10 cellular contexts compared by ENCODE assay signal in the genomic region with DNA sequence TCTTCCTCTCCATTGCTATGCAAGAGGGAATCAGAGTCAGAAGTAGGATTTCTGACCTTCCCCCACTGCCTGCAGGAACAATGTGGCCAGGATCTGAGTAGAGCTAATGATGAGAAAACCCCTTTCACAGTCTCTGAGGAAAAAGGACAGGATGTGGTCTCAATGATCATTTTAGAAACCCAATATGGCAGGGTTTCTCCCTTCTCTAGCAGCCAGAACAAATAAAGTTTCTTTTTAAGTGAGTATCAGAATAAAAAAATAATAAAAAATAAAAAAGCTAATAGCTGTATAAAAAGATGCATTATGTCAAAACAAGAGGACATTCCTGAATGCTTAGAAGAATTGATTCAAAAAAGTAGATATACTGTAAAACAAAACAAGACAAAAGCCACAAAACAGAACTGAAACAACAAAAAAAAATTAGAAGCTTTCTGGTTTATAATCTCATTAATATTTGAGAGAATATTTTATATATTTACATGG.
A peak's percentile ranks its signal among the peaks of the same experiment; 100 is the strongest.
DNase-seq lines count a peak whose midpoint lies in the region; ATAC-seq and TF ChIP-seq lines count a peak whose summit lies in the region.
"Had no signal": no experiment of that assay in that cellular context is flagged by ENCODE, and none has a peak within 500 bp of the region (broad histone marks: within the 10 kb centered on the region; RNA-seq: fewer than 3 reads in every experiment).

No MANE protein-coding gene starts in this region.

- no peak overlapping the region for H2AFZ ChIP-seq in KMS-11 (ENCODE audit: low read depth)

- intact Hi-C loops in Caco-2 (cut with micrococcal nuclease; ENCODE audit: unreplicated experiment), result no loop called here

- no peaks in the 10 kb centered on the region for H3K79me2 ChIP-seq in KMS-11 (ENCODE audit: insufficient read depth, low read depth)

- H3K4me2 ChIP-seq in KMS-11, result peak overlapping the region; percentile 21; the same call in 1 of the 2 replicates

- POLR2A ChIA-PET in Caco-2 (lab: Charles Lee), result no interaction called here

- no peak overlapping the region for H3K9ac ChIP-seq in KMS-11

- peaks cover 4% of the 10 kb centered on the region for H3K9me3 Mint-ChIP-seq in activated naive CD4-positive, alpha-beta T cell treated with anti-CD3 and anti-CD28 coated beads, Interleukin-2, amount 50 U/mL, for 24 hours
- H3K9me3 Mint-ChIP-seq in stimulated activated naive B cell treated with anti-CD40 and anti-IgM and Interleukin-4, amounts not matched to agents 10 μg/mL and 1 μg/mL and 100 μg/mL, for 72 hours, result peaks cover under 1 to 2% of the 10 kb centered on the region in 2 donors
- no peaks in the 10 kb centered on the region for H3K9me3 Mint-ChIP-seq in Caco-2 (ENCODE audit: unreplicated experiment)
- peaks cover under 1% of the 10 kb centered on the region for H3K9me3 Mint-ChIP-seq in stimulated activated effector memory CD8-positive, alpha-beta T cell treated with anti-CD3 and anti-CD28 coated beads, Interleukin-12 subunit alpha, Interleukin-12 subunit beta, amount 100 ng/mL, for 72 hours

- H3K4me3 ChIP-seq in KMS-11 (IDR thresholded peaks at IDR 0.05; ENCODE audit: insufficient read depth, low read depth, low read length), result no peak overlapping the region
- no peak overlapping the region for H3K4me3 ChIP-seq in Caco-2 (ENCODE audit: low read depth, low read length)

- H3K4me1 Mint-ChIP-seq in activated naive CD4-positive, alpha-beta T cell treated with anti-CD3 and anti-CD28 coated beads, Interleukin-2, amount 50 U/mL, for 24 hours, result no peaks in the 10 kb centered on the region
- H3K4me1 Mint-ChIP-seq in stimulated activated naive B cell treated with anti-CD40 and anti-IgM and Interleukin-4, amounts not matched to agents 10 μg/mL and 1 μg/mL and 100 μg/mL, for 72 hours, result peaks cover 11 to 42% of the 10 kb centered on the region in 2 donors
- H3K4me1 Mint-ChIP-seq in Caco-2 (ENCODE audit: low read depth, unreplicated experiment), result no peaks in the 10 kb centered on the region
- no peaks in the 10 kb centered on the region for H3K4me1 Mint-ChIP-seq in stimulated activated effector memory CD8-positive, alpha-beta T cell treated with anti-CD3 and anti-CD28 coated beads, Interleukin-12 subunit alpha, Interleukin-12 subunit beta, amount 100 ng/mL, for 72 hours

- no peak overlapping the region for H3K4me3 Mint-ChIP-seq in activated naive CD4-positive, alpha-beta T cell treated with anti-CD3 and anti-CD28 coated beads, Interleukin-2, amount 50 U/mL, for 24 hours
- H3K4me3 Mint-ChIP-seq in stimulated activated naive B cell treated with anti-CD40 and anti-IgM and Interleukin-4, amounts not matched to agents 10 μg/mL and 1 μg/mL and 100 μg/mL, for 72 hours, result peak overlapping the region in 1 of 2 donors; percentile 35
- no peak overlapping the region for H3K4me3 Mint-ChIP-seq in Caco-2 (ENCODE audit: unreplicated experiment)
- H3K4me3 Mint-ChIP-seq in stimulated activated effector memory CD8-positive, alpha-beta T cell treated with anti-CD3 and anti-CD28 coated beads, Interleukin-12 subunit alpha, Interleukin-12 subunit beta, amount 100 ng/mL, for 72 hours, result no peak overlapping the region

- H3K27ac Mint-ChIP-seq in activated naive CD4-positive, alpha-beta T cell treated with anti-CD3 and anti-CD28 coated beads, Interleukin-2, amount 50 U/mL, for 24 hours, result peak overlapping the region; percentile 14
- H3K27ac Mint-ChIP-seq in stimulated activated naive B cell treated with anti-CD40 and anti-IgM and Interleukin-4, amounts not matched to agents 10 μg/mL and 1 μg/mL and 100 μg/mL, for 72 hours, result no peak overlapping the region
- H3K27ac Mint-ChIP-seq in Caco-2 (ENCODE audit: unreplicated experiment), result no peak overlapping the region
- no peak overlapping the region for H3K27ac Mint-ChIP-seq in stimulated activated effector memory CD8-positive, alpha-beta T cell treated with anti-CD3 and anti-CD28 coated beads, Interleukin-12 subunit alpha, Interleukin-12 subunit beta, amount 100 ng/mL, for 72 hours

- no peak for DNase-seq in activated naive CD4-positive, alpha-beta T cell (lab: John Stamatoyannopoulos, UW)
- peak; percentile 4 for DNase-seq in stimulated activated naive B cell treated with anti-CD40 and anti-IgM and Interleukin-4, amounts not matched to agents 10 μg/mL and 1 μg/mL and 100 μg/mL, for 72 hours
- DNase-seq in GDM1 (lab: John Stamatoyannopoulos, UW) (no peak), Caco-2 (no peak)
- DNase-seq in stimulated activated effector memory CD8-positive, alpha-beta T cell treated with anti-CD3 and anti-CD28 coated beads, Interleukin-12 subunit alpha, Interleukin-12 subunit beta, amount 100 ng/mL, for 72 hours (ENCODE audit: low spot score in 2 of 2), result no peak
- DNase-seq: NCI-H1417 had no signal

- H3K27ac ChIP-seq in KMS-11, result no peak overlapping the region
- H3K27ac ChIP-seq: 22Rv1 had no signal

- H3K4me1 ChIP-seq in KMS-11 (ENCODE audit: low read depth, poor library complexity, severe bottlenecking) (peaks cover 11% of the 10 kb centered on the region), Caco-2 (no peaks in the 10 kb centered on the region)

- ATAC-seq in HG02798 (IDR thresholded peaks at IDR 0.05; ENCODE audit: poor library complexity, unreplicated experiment), result peak; percentile 95
- ATAC-seq in stimulated activated naive B cell treated with anti-CD40 and anti-IgM and Interleukin-4, amounts not matched to agents 10 μg/mL and 1 μg/mL and 100 μg/mL, for 72 hours (replicated peaks), result peak; percentile 83 to 96
- no peak for ATAC-seq in stimulated activated effector memory CD8-positive, alpha-beta T cell treated with anti-CD3 and anti-CD28 coated beads, Interleukin-12 subunit alpha, Interleukin-12 subunit beta, amount 100 ng/mL, for 72 hours

- BruUV-seq in Caco-2 (replicated peaks; lab: Mats Ljungman, UMichigan), result no TSS peak

- no peaks in the 10 kb centered on the region for H3K27me3 Mint-ChIP-seq in activated naive CD4-positive, alpha-beta T cell treated with anti-CD3 and anti-CD28 coated beads, Interleukin-2, amount 50 U/mL, for 24 hours
- no peaks in the 10 kb centered on the region for H3K27me3 Mint-ChIP-seq in stimulated activated naive B cell treated with anti-CD40 and anti-IgM and Interleukin-4, amounts not matched to agents 10 μg/mL and 1 μg/mL and 100 μg/mL, for 72 hours
- H3K27me3 Mint-ChIP-seq in Caco-2 (ENCODE audit: insufficient read depth, unreplicated experiment), result peaks cover 5% of the 10 kb centered on the region

- H3K36me3 ChIP-seq in KMS-11 (ENCODE audit: insufficient read depth), result no peaks in the 10 kb centered on the region
- no peaks in the 10 kb centered on the region for H3K36me3 ChIP-seq in Caco-2 (ENCODE audit: control insufficient read depth, insufficient read depth, low read length)

- no peaks in the 10 kb centered on the region for H4K20me1 ChIP-seq in KMS-11 (ENCODE audit: insufficient read depth)

- CTCF ChIA-PET in Caco-2 (lab: Charles Lee), result no interaction called here

- TF ChIP-seq CTCF in KMS-11 (conservative IDR thresholded peaks at IDR 0.05; ENCODE audit: low read depth, low read length) (no peak), Caco-2 (IDR thresholded peaks at IDR 0.05; ENCODE audit: insufficient read depth in 1 of 2, low read depth in 1 of 2, low read length in 1 of 2, severe bottlenecking in 1 of 2, unreplicated experiment in 1 of 2) (no peak)

- H3K9me3 ChIP-seq in Caco-2, result no peaks in the 10 kb centered on the region

- no peaks in the 10 kb centered on the region for H3K36me3 Mint-ChIP-seq in activated naive CD4-positive, alpha-beta T cell treated with anti-CD3 and anti-CD28 coated beads, Interleukin-2, amount 50 U/mL, for 24 hours
- no peaks in the 10 kb centered on the region for H3K36me3 Mint-ChIP-seq in stimulated activated naive B cell treated with anti-CD40 and anti-IgM and Interleukin-4, amounts not matched to agents 10 μg/mL and 1 μg/mL and 100 μg/mL, for 72 hours
- H3K36me3 Mint-ChIP-seq in Caco-2 (ENCODE audit: insufficient read depth, unreplicated experiment), result no peaks in the 10 kb centered on the region
- H3K36me3 Mint-ChIP-seq in stimulated activated effector memory CD8-positive, alpha-beta T cell treated with anti-CD3 and anti-CD28 coated beads, Interleukin-12 subunit alpha, Interleukin-12 subunit beta, amount 100 ng/mL, for 72 hours, result no peaks in the 10 kb centered on the region

- H3K27me3 ChIP-seq in KMS-11 (ENCODE audit: insufficient read depth, low read depth), result no peaks in the 10 kb centered on the region
- H3K27me3 ChIP-seq in Caco-2 (replicated peaks; ENCODE audit: control insufficient read depth, insufficient read depth, low read length), result no peaks in the 10 kb centered on the region
